In the genomic region with DNA sequence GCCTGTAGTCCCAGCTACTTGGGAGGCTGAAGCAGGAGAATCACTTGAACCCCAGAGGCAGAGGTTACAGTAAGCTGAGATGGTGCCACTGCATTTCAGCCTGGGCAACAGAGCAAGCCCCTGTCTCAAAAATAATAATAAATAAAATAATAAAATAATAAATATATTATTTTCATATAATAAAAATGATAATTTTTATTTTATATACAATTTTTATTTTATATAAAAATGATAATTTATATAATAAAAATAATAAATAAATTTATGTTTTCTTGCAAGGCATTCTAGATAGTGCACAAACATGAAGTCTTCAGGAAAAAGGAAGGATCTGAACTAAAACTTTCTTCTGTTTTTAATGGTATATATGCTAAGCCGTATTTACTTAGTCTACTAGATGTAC, we compare ENCODE assay signal across 25 cellular contexts.
"Had no signal": no experiment of that assay in that cellular context is flagged by ENCODE, and none has a peak within 500 bp of the region (broad histone marks: within the 10 kb centered on the region; RNA-seq: fewer than 3 reads in every experiment).

No MANE protein-coding gene starts in this region.

- H3K36me3 ChIP-seq: left lung, lower lobe of right lung, right atrium auricular region, right lobe of liver, tibial nerve, uterus had no signal

- H3K4me3 ChIP-seq: left lung, lower lobe of right lung, right atrium auricular region, right lobe of liver, smooth muscle cell, tibial nerve, uterus had no signal

- H3K36me3 Mint-ChIP-seq: naive thymus-derived CD8-positive, alpha-beta T cell; type B pancreatic cell had no signal

- H3K4me3 Mint-ChIP-seq: naive thymus-derived CD8-positive, alpha-beta T cell; nephron; neural crest cell; stimulated activated memory B cell treated with anti-CD40 and anti-IgM and Interleukin-4, amounts not matched to agents 10 μg/mL and 1 μg/mL and 100 μg/mL, for 72 hours; stimulated activated naive CD8-positive, alpha-beta T cell treated with anti-CD3 and anti-CD28 coated beads, Interleukin-15, amount 100 ng/mL, for 72 hours; type B pancreatic cell had no signal

- H3K9me3 ChIP-seq: right lobe of liver, uterus had no signal

- H3K27ac Mint-ChIP-seq: naive thymus-derived CD8-positive, alpha-beta T cell; nephron; progenitor cell of endocrine pancreas; stimulated activated memory B cell treated with anti-CD40 and anti-IgM and Interleukin-4, amounts not matched to agents 10 μg/mL and 1 μg/mL and 100 μg/mL, for 72 hours; stimulated activated naive CD8-positive, alpha-beta T cell treated with anti-CD3 and anti-CD28 coated beads, Interleukin-15, amount 100 ng/mL, for 72 hours; type B pancreatic cell had no signal

- H3K4me1 Mint-ChIP-seq: nephron; neural crest cell; stimulated activated memory B cell treated with anti-CD40 and anti-IgM and Interleukin-4, amounts not matched to agents 10 μg/mL and 1 μg/mL and 100 μg/mL, for 72 hours; stimulated activated naive CD8-positive, alpha-beta T cell treated with anti-CD3 and anti-CD28 coated beads, Interleukin-15, amount 100 ng/mL, for 72 hours had no signal

- ATAC-seq: left colon; naive thymus-derived CD8-positive, alpha-beta T cell; stimulated activated memory B cell treated with anti-CD40 and anti-IgM and Interleukin-4, amounts not matched to agents 10 μg/mL and 1 μg/mL and 100 μg/mL, for 72 hours; stimulated activated naive CD8-positive, alpha-beta T cell treated with anti-CD3 and anti-CD28 coated beads, Interleukin-15, amount 100 ng/mL, for 72 hours had no signal

- H3K27ac ChIP-seq: left lung, lower lobe of right lung, right atrium auricular region, right lobe of liver, tibial nerve, uterus had no signal

- H3K27me3 Mint-ChIP-seq: naive thymus-derived CD8-positive, alpha-beta T cell; progenitor cell of endocrine pancreas; stimulated activated memory B cell treated with anti-CD40 and anti-IgM and Interleukin-4, amounts not matched to agents 10 μg/mL and 1 μg/mL and 100 μg/mL, for 72 hours; stimulated activated naive CD8-positive, alpha-beta T cell treated with anti-CD3 and anti-CD28 coated beads, Interleukin-15, amount 100 ng/mL, for 72 hours; type B pancreatic cell had no signal

- H3K9me3 Mint-ChIP-seq: type B pancreatic cell had no signal

- FAIRE-seq: keratinocyte had no signal

- H3K4me1 ChIP-seq: left lung, lower lobe of right lung, right atrium auricular region, right lobe of liver, tibial nerve, uterus had no signal

- DNase-seq: left colon; left lung; lower lobe of right lung; mammary epithelial cell; mesenchymal stem cell; naive thymus-derived CD8-positive, alpha-beta T cell; nucleus accumbens; right lobe of liver; stimulated activated CD4-positive, alpha-beta T cell treated with anti-CD3 and anti-CD28 coated beads, Interleukin-1b, Interleukin-23, amount 100 ng/mL, for 48 hours; stimulated activated CD4-positive, alpha-beta T cell treated with anti-CD3 and anti-CD28 coated beads, Interleukin-2, amount 100 ng/mL, for 48 hours; stimulated activated CD4-positive, alpha-beta T cell treated with anti-CD3 and anti-CD28 coated beads, Interleukin-4, amount 100 ng/mL, for 4 hours; stimulated activated CD8-positive, alpha-beta memory T cell treated with anti-CD3 and anti-CD28 coated beads, Interleukin-4, amount 100 ng/mL, for 48 hours; stimulated activated naive CD4-positive, alpha-beta T cell treated with Interleukin-2 at 50 U/mL for 16 hours; stimulated activated naive CD8-positive, alpha-beta T cell treated with anti-CD3 and anti-CD28 coated beads, Interleukin-15, amount 100 ng/mL, for 72 hours; substantia nigra; uterus had no signal
